In the genomic region with DNA sequence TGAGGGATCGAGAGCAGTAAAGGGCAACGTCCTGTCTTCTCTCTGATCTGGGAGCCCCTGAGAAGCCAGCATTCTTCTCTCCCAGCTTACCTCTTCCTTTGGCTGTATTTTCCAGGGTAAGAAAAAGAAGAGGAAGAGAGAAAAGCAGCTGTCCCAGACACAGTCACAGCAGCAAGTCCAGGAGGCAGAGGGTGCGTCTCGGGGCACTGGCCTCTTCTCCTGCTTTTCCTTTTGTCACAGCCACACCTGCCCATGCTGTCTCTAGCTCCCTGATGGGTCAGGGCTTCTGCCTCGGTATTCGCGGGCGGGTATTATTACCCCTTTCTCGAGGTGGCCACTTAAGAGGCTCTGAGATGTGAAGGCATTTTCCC, we compare ENCODE assay signal across 1 cellular context.
TF ChIP-seq lines count a peak whose summit lies in the region.

No MANE protein-coding gene starts in this region.

TF ChIP-seq in SK-N-SH, 30 proteins besides CTCF, POLR2A, EP300 and RAD21:
- TF ChIP-seq, protein P1, sequence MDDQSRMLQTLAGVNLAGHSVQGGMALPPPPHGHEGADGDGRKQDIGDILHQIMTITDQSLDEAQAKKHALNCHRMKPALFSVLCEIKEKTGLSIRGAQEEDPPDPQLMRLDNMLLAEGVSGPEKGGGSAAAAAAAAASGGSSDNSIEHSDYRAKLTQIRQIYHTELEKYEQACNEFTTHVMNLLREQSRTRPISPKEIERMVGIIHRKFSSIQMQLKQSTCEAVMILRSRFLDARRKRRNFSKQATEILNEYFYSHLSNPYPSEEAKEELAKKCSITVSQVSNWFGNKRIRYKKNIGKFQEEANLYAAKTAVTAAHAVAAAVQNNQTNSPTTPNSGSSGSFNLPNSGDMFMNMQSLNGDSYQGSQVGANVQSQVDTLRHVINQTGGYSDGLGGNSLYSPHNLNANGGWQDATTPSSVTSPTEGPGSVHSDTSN (IDR thresholded peaks at IDR 0.05), result no peak
- TF ChIP-seq TEAD4 (IDR thresholded peaks at IDR 0.05; ENCODE audit: borderline replicate concordance, insufficient read depth), result no peak
- no peak for TF ChIP-seq GATA2 (CRISPR knock-in tag; IDR thresholded peaks at IDR 0.05)
- TF ChIP-seq, protein P2, sequence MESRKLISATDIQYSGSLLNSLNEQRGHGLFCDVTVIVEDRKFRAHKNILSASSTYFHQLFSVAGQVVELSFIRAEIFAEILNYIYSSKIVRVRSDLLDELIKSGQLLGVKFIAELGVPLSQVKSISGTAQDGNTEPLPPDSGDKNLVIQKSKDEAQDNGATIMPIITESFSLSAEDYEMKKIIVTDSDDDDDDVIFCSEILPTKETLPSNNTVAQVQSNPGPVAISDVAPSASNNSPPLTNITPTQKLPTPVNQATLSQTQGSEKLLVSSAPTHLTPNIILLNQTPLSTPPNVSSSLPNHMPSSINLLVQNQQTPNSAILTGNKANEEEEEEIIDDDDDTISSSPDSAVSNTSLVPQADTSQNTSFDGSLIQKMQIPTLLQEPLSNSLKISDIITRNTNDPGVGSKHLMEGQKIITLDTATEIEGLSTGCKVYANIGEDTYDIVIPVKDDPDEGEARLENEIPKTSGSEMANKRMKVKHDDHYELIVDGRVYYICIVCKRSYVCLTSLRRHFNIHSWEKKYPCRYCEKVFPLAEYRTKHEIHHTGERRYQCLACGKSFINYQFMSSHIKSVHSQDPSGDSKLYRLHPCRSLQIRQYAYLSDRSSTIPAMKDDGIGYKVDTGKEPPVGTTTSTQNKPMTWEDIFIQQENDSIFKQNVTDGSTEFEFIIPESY (IDR thresholded peaks at IDR 0.05; ENCODE audit: borderline replicate concordance, low read depth), result no peak
- TF ChIP-seq FOXM1 (IDR thresholded peaks at IDR 0.05; ENCODE audit: low read depth), result no peak
- TF ChIP-seq TAF1 (IDR thresholded peaks at IDR 0.05; ENCODE audit: borderline replicate concordance, low read depth, low read length), result no peak
- TF ChIP-seq MXI1 (IDR thresholded peaks at IDR 0.05; ENCODE audit: low read depth, low read length), result no peak
- no peak for TF ChIP-seq MEF2A (IDR thresholded peaks at IDR 0.05; ENCODE audit: borderline replicate concordance, low read depth)
- no peak for TF ChIP-seq NFIC (IDR thresholded peaks at IDR 0.05; ENCODE audit: borderline replicate concordance)
- no peak for TF ChIP-seq RXRA (IDR thresholded peaks at IDR 0.05; ENCODE audit: borderline replicate concordance, low read depth)
- no peak for TF ChIP-seq RCOR1 (IDR thresholded peaks at IDR 0.05; ENCODE audit: low read length)
- TF ChIP-seq POLR2AphosphoS5 (IDR thresholded peaks at IDR 0.05; ENCODE audit: low read depth, low read length), result no peak
- no peak for TF ChIP-seq TCF12 (IDR thresholded peaks at IDR 0.05)
- TF ChIP-seq EZH2phosphoT487 (IDR thresholded peaks at IDR 0.05; ENCODE audit: borderline replicate concordance, low read depth), result no peak
- no peak for TF ChIP-seq ELF1 (IDR thresholded peaks at IDR 0.05)
- no peak for TF ChIP-seq CHD2 (IDR thresholded peaks at IDR 0.05; ENCODE audit: low read length, partially characterized antibody)
